10 cellular contexts compared by ENCODE assay signal in genomic region chr9:137198051-137198747, GRCh38. TPM values are rescaled to one million over a fixed set of nuclear protein-coding genes. Genes with fewer than 3 reads are reported as not detected.
A peak's percentile ranks its signal among the peaks of the same experiment; 100 is the strongest.
DNase-seq lines count a peak whose midpoint lies in the region; ATAC-seq lines count a peak whose summit lies in the region.
"Had no signal": no experiment of that assay in that cellular context is flagged by ENCODE, and none has a peak within 500 bp of the region (broad histone marks: within the 10 kb centered on the region; RNA-seq: fewer than 3 reads in every experiment).

No MANE protein-coding gene starts in this region.

- no peaks in the 10 kb centered on the region for H3K36me3 ChIP-seq in skeletal muscle tissue (ENCODE audit: control insufficient read depth in 3 of 3, insufficient read depth in 3 of 3, low read length in 3 of 3)

- no peaks in the 10 kb centered on the region for H3K27me3 ChIP-seq in skeletal muscle tissue (ENCODE audit: control insufficient read depth in 3 of 3, insufficient read depth in 3 of 3, low read length in 3 of 3)

- ATAC-seq in HG03196 (IDR thresholded peaks at IDR 0.05; ENCODE audit: unreplicated experiment) = no peak
- ATAC-seq: esophagus mucosa had no signal

- H3K9me3 Mint-ChIP-seq in activated CD4-positive, alpha-beta T cell treated with anti-CD3 and anti-CD28 coated beads, Interleukin-2, amount 10 ng/mL, durations not matched to agents 24 days and 14 days = no peaks in the 10 kb centered on the region

- peaks cover 35 to 80% (median 76%) of the 10 kb centered on the region in 3 donors for H3K4me1 ChIP-seq in skeletal muscle tissue (ENCODE audit: control insufficient read depth in 3 of 3, insufficient read depth in 3 of 3, low read length in 3 of 3)

- H3K27ac ChIP-seq in skeletal muscle tissue (ENCODE audit: low read depth, low read length) = no peak overlapping the region
- H3K27ac ChIP-seq: parathyroid adenoma had no signal

- H3K27me3 Mint-ChIP-seq in activated CD4-positive, alpha-beta T cell treated with anti-CD3 and anti-CD28 coated beads, Interleukin-2, amount 10 ng/mL, durations not matched to agents 24 days and 14 days = peaks cover 2% of the 10 kb centered on the region

- H3K36me3 Mint-ChIP-seq in activated CD4-positive, alpha-beta T cell treated with anti-CD3 and anti-CD28 coated beads, Interleukin-2, amount 10 ng/mL, durations not matched to agents 24 days and 14 days (ENCODE audit: low read depth) = peaks cover 3% of the 10 kb centered on the region

- H3K9me3 ChIP-seq in skeletal muscle tissue (ENCODE audit: control insufficient read depth in 3 of 3, low read length in 3 of 3) = no peaks in the 10 kb centered on the region

- no peak overlapping the region for H3K4me3 ChIP-seq in skeletal muscle tissue (ENCODE audit: low read length in 3 of 3)

- H3K4me3 Mint-ChIP-seq in activated CD4-positive, alpha-beta T cell treated with anti-CD3 and anti-CD28 coated beads, Interleukin-2, amount 10 ng/mL, durations not matched to agents 24 days and 14 days = peak overlapping the region; percentile 32

- intact Hi-C loops in activated CD4-positive, alpha-beta T cell treated with anti-CD3 and anti-CD28 coated beads, Interleukin-2, amount 10 ng/mL, durations not matched to agents 24 days and 14 days (cut with micrococcal nuclease) = no loop called here

- DNase-seq in activated CD4-positive, alpha-beta T cell treated with anti-CD3 and anti-CD28 coated beads, Interleukin-2, amount 10 ng/mL, durations not matched to agents 24 days and 14 days = no peak
- no peak for DNase-seq in activated CD4-positive, alpha-beta T cell treated with anti-CD3 and anti-CD28 coated beads for 4 hours
- DNase-seq in SW480 (ENCODE audit: low spot score) (peak; percentile 42), kidney tubule cell (ENCODE audit: low spot score) (peak; percentile 81), SIG-M5 (lab: John Stamatoyannopoulos, UW) (no peak), GF-D8 (lab: John Stamatoyannopoulos, UW) (no peak)

- peaks cover 8% of the 10 kb centered on the region for H3K4me1 Mint-ChIP-seq in activated CD4-positive, alpha-beta T cell treated with anti-CD3 and anti-CD28 coated beads, Interleukin-2, amount 10 ng/mL, durations not matched to agents 24 days and 14 days

- H3K9ac ChIP-seq in skeletal muscle tissue (ENCODE audit: low read depth in 1 of 3, low read length in 3 of 3) = peak overlapping the region; percentile 20 to 70 (median 32)
- H3K9ac ChIP-seq: parathyroid adenoma had no signal

- H3K27ac Mint-ChIP-seq in activated CD4-positive, alpha-beta T cell treated with anti-CD3 and anti-CD28 coated beads, Interleukin-2, amount 10 ng/mL, durations not matched to agents 24 days and 14 days = no peak overlapping the region

RNA-seq across cellular contexts. Expression of gene TPRN, which starts 2.3 kb away (rescaled TPM):
- 15.1 and 16.3 TPM in 2 replicates for total RNA-seq in activated CD4-positive, alpha-beta T cell treated with anti-CD3 and anti-CD28 coated beads, Interleukin-2, amount 10 ng/mL, durations not matched to agents 24 days and 14 days
- total RNA-seq in skeletal muscle tissue = 2.6 TPM

RNA-seq across cellular contexts. Expression of gene TMEM203, which starts 7.2 kb away (rescaled TPM):
- 38.8 and 39.3 TPM in 2 replicates for total RNA-seq in activated CD4-positive, alpha-beta T cell treated with anti-CD3 and anti-CD28 coated beads, Interleukin-2, amount 10 ng/mL, durations not matched to agents 24 days and 14 days
- 32.9 TPM for total RNA-seq in skeletal muscle tissue

RNA-seq across cellular contexts. Expression of gene NDOR1, which starts 7.3 kb away (rescaled TPM):
- 45.1 and 45.6 TPM in 2 replicates for total RNA-seq in activated CD4-positive, alpha-beta T cell treated with anti-CD3 and anti-CD28 coated beads, Interleukin-2, amount 10 ng/mL, durations not matched to agents 24 days and 14 days
- total RNA-seq in skeletal muscle tissue = 4.7 TPM

RNA-seq across cellular contexts. Expression of gene SSNA1, which starts 9.7 kb away (rescaled TPM):
- 95.1 and 95.8 TPM in 2 replicates for total RNA-seq in activated CD4-positive, alpha-beta T cell treated with anti-CD3 and anti-CD28 coated beads, Interleukin-2, amount 10 ng/mL, durations not matched to agents 24 days and 14 days
- 47.0 TPM for total RNA-seq in skeletal muscle tissue

RNA-seq across cellular contexts. Expression of gene ANAPC2, which starts 9.8 kb away (rescaled TPM):
- total RNA-seq in activated CD4-positive, alpha-beta T cell treated with anti-CD3 and anti-CD28 coated beads, Interleukin-2, amount 10 ng/mL, durations not matched to agents 24 days and 14 days = 57.4 and 58.7 TPM in 2 replicates
- 21.4 TPM for total RNA-seq in skeletal muscle tissue

Comparison
In these comparisons a context has a peak if more than half of its experiments do, and no peak if none do; other contexts are left out.
1. DNase-seq: peak in SW480 (single experiment) and kidney tubule cell (single experiment); none in activated CD4-positive, alpha-beta T cell treated with anti-CD3 and anti-CD28 coated beads, Interleukin-2, amount 10 ng/mL, durations not matched to agents 24 days and 14 days (single experiment), activated CD4-positive, alpha-beta T cell treated with anti-CD3 and anti-CD28 coated beads for 4 hours (0 of 2), SIG-M5 (single experiment) and GF-D8 (single experiment).